ENCODE assay signal across 31 cellular contexts in the genomic region with DNA sequence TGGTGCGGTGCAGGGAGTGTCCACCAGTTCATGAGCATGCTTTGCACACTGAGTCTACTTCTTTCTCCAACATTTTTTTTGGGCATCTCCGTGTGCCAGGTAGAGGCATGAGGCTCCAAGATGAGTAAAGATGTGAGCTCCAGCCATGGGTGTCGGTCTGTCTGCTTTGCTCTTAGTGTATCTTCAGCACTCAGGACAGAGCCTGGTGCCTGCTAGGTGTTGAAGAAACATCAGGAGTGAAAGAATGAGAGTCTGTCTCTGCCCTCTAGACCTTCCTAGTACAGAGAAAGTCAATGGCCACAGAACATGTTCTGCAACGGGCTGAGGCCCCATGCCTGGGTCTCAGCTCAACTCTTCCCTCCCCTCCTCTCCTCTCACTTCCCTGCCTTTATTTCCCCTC.
"Had no signal": no experiment of that assay in that cellular context is flagged by ENCODE, and none has a peak within 500 bp of the region (broad histone marks: within the 10 kb centered on the region; RNA-seq: fewer than 3 reads in every experiment).

No MANE protein-coding gene starts in this region.

- DNase-seq: hypothalamus; immature natural killer cell; kidney; left colon; left ventricle myocardium inferior; mesendoderm; naive B cell; natural killer cell; nephron progenitor cell; occipital lobe; pancreas; posterior cingulate gyrus; retina; stimulated activated CD4-positive, alpha-beta T cell treated with anti-CD3 and anti-CD28 coated beads, Interleukin-12 subunit alpha, Interleukin-12 subunit beta, amount 100 ng/mL, for 4 hours; stimulated activated CD4-positive, alpha-beta T cell treated with anti-CD3 and anti-CD28 coated beads, Interleukin-15, amount 100 ng/mL, for 24 hours; stimulated activated CD4-positive, alpha-beta T cell treated with anti-CD3 and anti-CD28 coated beads, Interleukin-2, amount 100 ng/mL, for 24 hours; stimulated activated CD4-positive, alpha-beta T cell treated with anti-CD3 and anti-CD28 coated beads, Interleukin-4, amount 100 ng/mL, for 1 hour; stimulated activated naive B cell treated with anti-CD40 and anti-IgM and Interleukin-4, amounts not matched to agents 10 μg/mL and 1 μg/mL and 100 μg/mL, for 72 hours; stimulated activated naive CD8-positive, alpha-beta T cell treated with anti-CD3 and anti-CD28 coated beads, Interleukin-15, Interleukin-2, amounts not matched to agents 100 U/mL and 50 U/mL, for 24 hours; stomach; testis; thyroid gland; transverse colon; upper lobe of right lung had no signal

- H3K27me3 ChIP-seq: neural progenitor cell, neutrophil, pancreas, testis, thyroid gland, upper lobe of right lung had no signal

- H2AFZ ChIP-seq: neural progenitor cell had no signal

- H3K36me3 ChIP-seq: left ventricle myocardium inferior, neural progenitor cell, neutrophil, pancreas, prostate gland, stomach, thyroid gland, transverse colon, upper lobe of right lung had no signal

- H3K4me3 Mint-ChIP-seq: immature natural killer cell; mesothelial cell of epicardium; natural killer cell; nephron progenitor cell; neural progenitor cell; stimulated activated naive B cell treated with anti-CD40 and anti-IgM and Interleukin-4, amounts not matched to agents 10 μg/mL and 1 μg/mL and 100 μg/mL, for 72 hours had no signal

- H3K9me3 ChIP-seq: neutrophil, pancreas, prostate gland, testis, thyroid gland, transverse colon had no signal

- H3K4me1 Mint-ChIP-seq: immature natural killer cell; mesothelial cell of epicardium; naive B cell; natural killer cell; nephron progenitor cell; neural progenitor cell; stimulated activated naive B cell treated with anti-CD40 and anti-IgM and Interleukin-4, amounts not matched to agents 10 μg/mL and 1 μg/mL and 100 μg/mL, for 72 hours had no signal

- H3K9ac ChIP-seq: neural progenitor cell had no signal

- H3K36me3 Mint-ChIP-seq: immature natural killer cell, mesothelial cell of epicardium, natural killer cell, neural progenitor cell had no signal

- ATAC-seq: left colon; natural killer cell; pancreas; sciatic nerve; stimulated activated naive B cell treated with anti-CD40 and anti-IgM and Interleukin-4, amounts not matched to agents 10 μg/mL and 1 μg/mL and 100 μg/mL, for 72 hours; stimulated activated naive CD8-positive, alpha-beta T cell treated with anti-CD3 and anti-CD28 coated beads, Interleukin-15, Interleukin-2, amounts not matched to agents 100 U/mL and 50 U/mL, for 24 hours; upper lobe of right lung had no signal

- H3K4me1 ChIP-seq: left ventricle myocardium inferior, neural progenitor cell, pancreas, prostate gland, stomach, testis, thyroid gland, transverse colon, upper lobe of right lung had no signal

- H3K4me2 ChIP-seq: neural progenitor cell had no signal

- H3K9me3 Mint-ChIP-seq: immature natural killer cell, natural killer cell had no signal

- H3K27ac Mint-ChIP-seq: immature natural killer cell; mesothelial cell of epicardium; natural killer cell; nephron progenitor cell; neural progenitor cell; stimulated activated naive B cell treated with anti-CD40 and anti-IgM and Interleukin-4, amounts not matched to agents 10 μg/mL and 1 μg/mL and 100 μg/mL, for 72 hours had no signal

- H3K27ac ChIP-seq: left ventricle myocardium inferior, neural progenitor cell, neutrophil, pancreas, prostate gland, skin epidermis, stomach, testis, thyroid gland, transverse colon, upper lobe of right lung had no signal

- H3K4me3 ChIP-seq: left ventricle myocardium inferior, lung, neural progenitor cell, pancreas, prostate gland, skin epidermis, stomach, testis, thyroid gland, transverse colon, upper lobe of right lung had no signal
